ENCODE assay signal across 15 cellular contexts in genomic region chr17:68460096-68460495, GRCh38. TPM values are rescaled to one million over a fixed set of nuclear protein-coding genes. Genes with fewer than 3 reads are reported as not detected.
A peak's percentile ranks its signal among the peaks of the same experiment; 100 is the strongest.
DNase-seq lines count a peak whose midpoint lies in the region; ATAC-seq and TF ChIP-seq lines count a peak whose summit lies in the region.
"Had no signal": no experiment of that assay in that cellular context is flagged by ENCODE, and none has a peak within 500 bp of the region (broad histone marks: within the 10 kb centered on the region; RNA-seq: fewer than 3 reads in every experiment).

No MANE protein-coding gene starts in this region.

- peak; percentile 68 for DNase-seq in activated CD4-positive, alpha-beta T cell treated with anti-CD3 and anti-CD28 coated beads, Interleukin-2, amount 10 ng/mL, durations not matched to agents 24 days and 14 days
- no peak for DNase-seq in activated CD4-positive, alpha-beta T cell treated with anti-CD3 and anti-CD28 coated beads, Interleukin-2, amount 50 U/mL, for 48 hours
- DNase-seq in GM06990 (ENCODE audit: extremely low read depth, insufficient read length) (no peak), neural crest cell (ENCODE audit: low read depth, low spot score) (no peak), endodermal cell (no peak)
- no peak for DNase-seq in activated CD4-positive, alpha-beta memory T cell treated with anti-CD3 and anti-CD28 coated beads, Interleukin-2, amount 10 ng/mL, durations not matched to agents 7 days and 5 days
- DNase-seq: activated CD4-positive, CD25-positive, alpha-beta regulatory T cell; activated effector memory CD4-positive, alpha-beta T cell treated with Interleukin-2 at 50 U/mL for 16 hours; lower lobe of right lung; NCI-H226 had no signal

- peak overlapping the region; percentile 32 for H3K4me3 ChIP-seq in GM06990 (replicated peaks; ENCODE audit: low read depth, low read length)
- H3K4me3 ChIP-seq in endodermal cell (ENCODE audit: low read length): no peak overlapping the region
- H3K4me3 ChIP-seq: breast epithelium, GM23338, lower lobe of right lung had no signal

- POLR2A ChIA-PET in activated CD4-positive, alpha-beta memory T cell treated with anti-CD3 and anti-CD28 coated beads, Interleukin-2, amount 10 ng/mL, durations not matched to agents 7 days and 5 days (lab: Charles Lee): interaction anchor here (0.6 to 12.1 kb wide), 19 partner anchors 19 to 742 kb away, joined by 3 to 255 read pairs (median 8); partner anchors contain the start of genes AMZ2, ARSG, KPNA2 and PRKAR1A

- H3K27ac Mint-ChIP-seq in activated CD4-positive, alpha-beta T cell treated with anti-CD3 and anti-CD28 coated beads, Interleukin-2, amount 10 ng/mL, durations not matched to agents 24 days and 14 days: peak overlapping the region; percentile 92
- H3K27ac Mint-ChIP-seq in activated CD4-positive, alpha-beta memory T cell treated with anti-CD3 and anti-CD28 coated beads, Interleukin-2, amount 10 ng/mL, durations not matched to agents 7 days and 5 days: peak overlapping the region; percentile 98
- H3K27ac Mint-ChIP-seq in neural crest cell (ENCODE audit: unreplicated experiment) (no peak overlapping the region), endodermal cell (no peak overlapping the region)
- H3K27ac Mint-ChIP-seq: nephron had no signal

- no peaks in the 10 kb centered on the region for H3K9me3 Mint-ChIP-seq in activated CD4-positive, alpha-beta T cell treated with anti-CD3 and anti-CD28 coated beads, Interleukin-2, amount 10 ng/mL, durations not matched to agents 24 days and 14 days
- H3K9me3 Mint-ChIP-seq in activated CD4-positive, alpha-beta memory T cell treated with anti-CD3 and anti-CD28 coated beads, Interleukin-2, amount 10 ng/mL, durations not matched to agents 7 days and 5 days: no peaks in the 10 kb centered on the region
- H3K9me3 Mint-ChIP-seq in neural crest cell (no peaks in the 10 kb centered on the region), endodermal cell (no peaks in the 10 kb centered on the region)
- H3K9me3 Mint-ChIP-seq: GM23338, nephron had no signal

- H3K9me3 ChIP-seq in endodermal cell (ENCODE audit: control insufficient read depth, low read length): no peaks in the 10 kb centered on the region
- H3K9me3 ChIP-seq: breast epithelium, lower lobe of right lung had no signal

- whole genome bisulfite sequencing in endodermal cell (ENCODE audit: insufficient coverage in 1 of 2, insufficient read length in 1 of 2), 2 experiments: 87 to 89% methylated on average over 3 to 4 of the region's 4 CpGs

- H3K9ac ChIP-seq in endodermal cell (ENCODE audit: extremely low read depth, low read length, poor library complexity, severe bottlenecking): no peak overlapping the region

- no peaks in the 10 kb centered on the region for H3K27me3 ChIP-seq in GM06990 (replicated peaks; ENCODE audit: control insufficient read depth, insufficient read depth, low read length)
- peaks cover 9% of the 10 kb centered on the region for H3K27me3 ChIP-seq in endodermal cell (ENCODE audit: control insufficient read depth, insufficient read depth, low read length, poor library complexity, severe bottlenecking)
- H3K27me3 ChIP-seq: breast epithelium had no signal

- peaks cover 4% of the 10 kb centered on the region for H3K4me1 ChIP-seq in endodermal cell (ENCODE audit: control insufficient read depth, insufficient read depth, low read length)
- H3K4me1 ChIP-seq: breast epithelium had no signal

- H3K4me1 Mint-ChIP-seq in activated CD4-positive, alpha-beta T cell treated with anti-CD3 and anti-CD28 coated beads, Interleukin-2, amount 10 ng/mL, durations not matched to agents 24 days and 14 days: peaks cover 55% of the 10 kb centered on the region
- H3K4me1 Mint-ChIP-seq in activated CD4-positive, alpha-beta memory T cell treated with anti-CD3 and anti-CD28 coated beads, Interleukin-2, amount 10 ng/mL, durations not matched to agents 7 days and 5 days: peaks cover 76% of the 10 kb centered on the region
- peaks cover 28% of the 10 kb centered on the region for H3K4me1 Mint-ChIP-seq in neural crest cell
- H3K4me1 Mint-ChIP-seq in endodermal cell: peaks cover 27% of the 10 kb centered on the region

- CTCF ChIA-PET in activated CD4-positive, alpha-beta memory T cell treated with anti-CD3 and anti-CD28 coated beads, Interleukin-2, amount 10 ng/mL, durations not matched to agents 7 days and 5 days (lab: Charles Lee): interaction anchor here (0.9 to 18.0 kb wide), 17 partner anchors 14 to 440 kb away, joined by 3 to 206 read pairs (median 4); partner anchors contain the start of genes AMZ2, KPNA2 and PRKAR1A

- peak overlapping the region; percentile 57 for H3K4me3 Mint-ChIP-seq in activated CD4-positive, alpha-beta T cell treated with anti-CD3 and anti-CD28 coated beads, Interleukin-2, amount 10 ng/mL, durations not matched to agents 24 days and 14 days
- peak overlapping the region; percentile 68 for H3K4me3 Mint-ChIP-seq in activated CD4-positive, alpha-beta memory T cell treated with anti-CD3 and anti-CD28 coated beads, Interleukin-2, amount 10 ng/mL, durations not matched to agents 7 days and 5 days
- H3K4me3 Mint-ChIP-seq in neural crest cell (peak overlapping the region; percentile 52), endodermal cell (no peak overlapping the region)
- H3K4me3 Mint-ChIP-seq: GM23338 had no signal

- intact Hi-C loops in activated CD4-positive, alpha-beta T cell treated with anti-CD3 and anti-CD28 coated beads, Interleukin-2, amount 10 ng/mL, durations not matched to agents 24 days and 14 days (cut with micrococcal nuclease): loop anchor here (2.0 to 10.0 kb wide), 6 partner anchors 47 to 635 kb away; partner anchors contain the start of gene BPTF

- ATAC-seq in GM19351 (IDR thresholded peaks at IDR 0.05; ENCODE audit: unreplicated experiment) (no peak), HG03025 (IDR thresholded peaks at IDR 0.05; ENCODE audit: low FRiP score, unreplicated experiment) (no peak)
- ATAC-seq: GM23338, lower lobe of right lung had no signal

- no peak overlapping the region for H3K27ac ChIP-seq in endodermal cell (ENCODE audit: low read depth, low read length)
- H3K27ac ChIP-seq: breast epithelium, lower lobe of right lung had no signal

- TF ChIP-seq CTCF in GM06990 (IDR thresholded peaks at IDR 0.05; ENCODE audit: insufficient read depth, low read length, poor library complexity, severe bottlenecking) (no peak), neural crest cell (conservative IDR thresholded peaks at IDR 0.05) (no peak), endodermal cell (conservative IDR thresholded peaks at IDR 0.05) (no peak)

- H3K36me3 Mint-ChIP-seq in activated CD4-positive, alpha-beta T cell treated with anti-CD3 and anti-CD28 coated beads, Interleukin-2, amount 10 ng/mL, durations not matched to agents 24 days and 14 days (ENCODE audit: low read depth): no peaks in the 10 kb centered on the region
- peaks cover 5% of the 10 kb centered on the region for H3K36me3 Mint-ChIP-seq in activated CD4-positive, alpha-beta memory T cell treated with anti-CD3 and anti-CD28 coated beads, Interleukin-2, amount 10 ng/mL, durations not matched to agents 7 days and 5 days (ENCODE audit: low read depth)
- H3K36me3 Mint-ChIP-seq in neural crest cell (ENCODE audit: low read depth) (no peaks in the 10 kb centered on the region), endodermal cell (ENCODE audit: low read depth) (no peaks in the 10 kb centered on the region)

- H3K36me3 ChIP-seq in GM06990 (ENCODE audit: control insufficient read depth, insufficient read depth, low read length) (no peaks in the 10 kb centered on the region), endodermal cell (ENCODE audit: control insufficient read depth, insufficient read depth, low read length) (no peaks in the 10 kb centered on the region)
- H3K36me3 ChIP-seq: breast epithelium, lower lobe of right lung had no signal

- H3K27me3 Mint-ChIP-seq in activated CD4-positive, alpha-beta T cell treated with anti-CD3 and anti-CD28 coated beads, Interleukin-2, amount 10 ng/mL, durations not matched to agents 24 days and 14 days: no peaks in the 10 kb centered on the region
- no peaks in the 10 kb centered on the region for H3K27me3 Mint-ChIP-seq in activated CD4-positive, alpha-beta memory T cell treated with anti-CD3 and anti-CD28 coated beads, Interleukin-2, amount 10 ng/mL, durations not matched to agents 7 days and 5 days
- H3K27me3 Mint-ChIP-seq in neural crest cell (ENCODE audit: low read depth) (peaks cover 33% of the 10 kb centered on the region), endodermal cell (ENCODE audit: insufficient read depth) (peaks cover 5% of the 10 kb centered on the region)

RNA-seq across cellular contexts. Expression of gene WIPI1, which starts 2.8 kb away (rescaled TPM):
- total RNA-seq in activated CD4-positive, alpha-beta T cell treated with anti-CD3 and anti-CD28 coated beads, Interleukin-2, amount 10 ng/mL, durations not matched to agents 24 days and 14 days: 9.1 and 9.5 TPM in 2 replicates
- 10 to 100 TPM; 60.0 to 62.7 TPM for total RNA-seq in activated CD4-positive, alpha-beta memory T cell treated with anti-CD3 and anti-CD28 coated beads, Interleukin-2, amount 10 ng/mL, durations not matched to agents 7 days and 5 days
- total RNA-seq in neural crest cell (14.1 and 15.6 TPM in 2 replicates), endodermal cell (10 to 100 TPM; 32.0 to 39.5 TPM)
- 21.5 TPM for polyA plus RNA-seq in endodermal cell (2013, experiment 1 of 2)
- 26.3 TPM for polyA plus RNA-seq in endodermal cell (2013, experiment 2 of 2)

RNA-seq across cellular contexts. Expression of gene PRKAR1A, which starts 52.1 kb away (rescaled TPM):
- 194 and 207 TPM in 2 replicates for total RNA-seq in activated CD4-positive, alpha-beta T cell treated with anti-CD3 and anti-CD28 coated beads, Interleukin-2, amount 10 ng/mL, durations not matched to agents 24 days and 14 days
- total RNA-seq in activated CD4-positive, alpha-beta memory T cell treated with anti-CD3 and anti-CD28 coated beads, Interleukin-2, amount 10 ng/mL, durations not matched to agents 7 days and 5 days: 100 to 1,000 TPM; 281 to 287 TPM
- total RNA-seq in neural crest cell (250 and 258 TPM in 2 replicates), endodermal cell (100 to 1,000 TPM; 194 to 227 TPM)
- 131 TPM for polyA plus RNA-seq in endodermal cell (2013, experiment 1 of 2)
- polyA plus RNA-seq in endodermal cell (2013, experiment 2 of 2): 120 TPM

Comparison
In these comparisons a context has a peak if more than half of its experiments do, and no peak if none do; other contexts are left out.
1. H3K27ac Mint-ChIP-seq: peak in activated CD4-positive, alpha-beta T cell treated with anti-CD3 and anti-CD28 coated beads, Interleukin-2, amount 10 ng/mL, durations not matched to agents 24 days and 14 days (single experiment) and activated CD4-positive, alpha-beta memory T cell treated with anti-CD3 and anti-CD28 coated beads, Interleukin-2, amount 10 ng/mL, durations not matched to agents 7 days and 5 days (single experiment); none in neural crest cell (single experiment) and endodermal cell (single experiment).